16 cellular contexts compared by ENCODE assay signal in genomic region chr18:3283253-3283863, GRCh38. TPM values are rescaled to one million over a fixed set of nuclear protein-coding genes. Genes with fewer than 3 reads are reported as not detected.
DNase-seq lines count a peak whose midpoint lies in the region; TF ChIP-seq lines count a peak whose summit lies in the region.
"Had no signal": no experiment of that assay in that cellular context is flagged by ENCODE, and none has a peak within 500 bp of the region (broad histone marks: within the 10 kb centered on the region; RNA-seq: fewer than 3 reads in every experiment).

No MANE protein-coding gene starts in this region.

- BruUV-seq in A673 (replicated peaks; lab: Mats Ljungman, UMichigan): TSS peak; percentile 75

- H3K9me3 ChIP-seq in A673 (ENCODE audit: low read depth, low read length, poor library complexity, severe bottlenecking) (peaks cover 2% of the 10 kb centered on the region), prostate gland (no peaks in the 10 kb centered on the region)

- H3K36me3 ChIP-seq in A673 (ENCODE audit: insufficient read depth, low read length, poor library complexity, severe bottlenecking) (peaks cover 2% of the 10 kb centered on the region), prostate gland (no peaks in the 10 kb centered on the region)

- intact Hi-C loops in A673 (cut with micrococcal nuclease; ENCODE audit: unreplicated experiment) (loop anchor here (2.0 to 5.0 kb wide), 7 partner anchors 165 to 984 kb away; no protein-coding TSS in a partner anchor), prostate gland (cut with DNase I) (loop anchor here (5.0 kb wide), 3 partner anchors 169 to 714 kb away; partner anchors contain the start of gene TGIF1)

- H3K27ac ChIP-seq in A673 (ENCODE audit: low read depth, low read length, poor library complexity, severe bottlenecking) (peak overlapping the region; percentile 96), prostate gland (peak overlapping the region; percentile 71 to 78)
- H3K27ac ChIP-seq: foreskin keratinocyte had no signal

- DNase-seq in A673 (ENCODE audit: low spot score): no peak
- peak; percentile 34 for DNase-seq in RPMI7951 (ENCODE audit: low read depth)
- peak; percentile 22 for DNase-seq in hippocampal formation (lab: John Stamatoyannopoulos, UW)
- no peak for DNase-seq in prostate gland (ENCODE audit: low spot score)
- DNase-seq in T-helper 2 cell: no peak
- DNase-seq in NCI-H1092 (lab: John Stamatoyannopoulos, UW): no peak
- DNase-seq in NCI-H446 treated with DMSO at 0.1 percent for 48 hours (lab: John Stamatoyannopoulos, UW): no peak
- DNase-seq in AML-193 (lab: John Stamatoyannopoulos, UW): no peak
- DNase-seq: activated CD4-positive, CD25-positive, alpha-beta regulatory T cell; activated naive CD4-positive, alpha-beta T cell treated with anti-CD3 and anti-CD28 coated beads for 36 hours; effector memory CD4-positive, alpha-beta T cell; foreskin keratinocyte; immature natural killer cell; Kasumi-1; NCI-H1417 treated with DMSO at 0.1 percent for 48 hours; stimulated activated CD4-positive, alpha-beta T cell treated with anti-CD3 and anti-CD28 coated beads, Interleukin-4, amount 100 ng/mL, for 1 hour had no signal

- H3K4me3 ChIP-seq in A673 (ENCODE audit: low read depth, low read length, poor library complexity, severe bottlenecking) (peak overlapping the region; percentile 42), prostate gland (no peak overlapping the region)

- CTCF ChIA-PET in A673 (lab: Charles Lee): no interaction called here

- TF ChIP-seq CTCF in A673 (conservative IDR thresholded peaks at IDR 0.05; ENCODE audit: low read depth, low read length) (no peak), prostate gland (IDR thresholded peaks at IDR 0.05) (no peak)

- H3K4me1 ChIP-seq in A673 (ENCODE audit: insufficient read depth, low read length, poor library complexity, severe bottlenecking) (peaks cover 55% of the 10 kb centered on the region), prostate gland (replicated peaks) (peaks cover 5% of the 10 kb centered on the region)
- H3K4me1 ChIP-seq: foreskin keratinocyte had no signal

- 70% methylated on average over 10 of the region's 10 CpGs for WGBS in prostate gland

- H3K27me3 ChIP-seq in A673 (replicated peaks; ENCODE audit: insufficient read depth, low read depth, low read length, poor library complexity) (no peaks in the 10 kb centered on the region), prostate gland (replicated peaks; ENCODE audit: insufficient read depth) (no peaks in the 10 kb centered on the region)
- H3K27me3 ChIP-seq: foreskin keratinocyte had no signal

- TF ChIP-seq POLR2A in prostate gland (IDR thresholded peaks at IDR 0.05): no peak

- POLR2A ChIA-PET in A673 (lab: Charles Lee; ENCODE audit: low non-redundant PET): interaction anchor here (1.0 kb wide), 1 partner anchor 171 kb away, joined by 6 read pairs; no protein-coding TSS in a partner anchor

RNA-seq across cellular contexts. Expression of gene MYL12B, which starts 21.4 kb away (rescaled TPM):
- total RNA-seq in A673 (2021) (303 and 389 TPM in 2 replicates), prostate gland (100 to 1,000 TPM; 254 to 310 TPM)
- total RNA-seq in RPMI7951 (2014; rRNA removed; shearing (Covaris generic)): 564 and 607 TPM in 2 replicates

RNA-seq across cellular contexts. Expression of gene MYL12A, which starts 35.8 kb away (rescaled TPM):
- total RNA-seq in A673 (2021) (298 and 357 TPM in 2 replicates), prostate gland (100 to 1,000 TPM; 245 to 267 TPM)
- total RNA-seq in RPMI7951 (2014; rRNA removed; shearing (Covaris generic)): 656 and 818 TPM in 2 replicates

Comparison
In these comparisons a context has a peak if more than half of its experiments do, and no peak if none do; other contexts are left out.
1. DNase-seq: peak in RPMI7951 (single experiment) and hippocampal formation (2 of 2); none in A673 (single experiment), prostate gland (single experiment), T-helper 2 cell (0 of 5), NCI-H1092 (single experiment), NCI-H446 treated with DMSO at 0.1 percent for 48 hours (single experiment) and AML-193 (0 of 2).